Comparison of ENCODE assay signal across 21 cellular contexts in genomic region chr1:44650159-44650831, GRCh38. TPM values are rescaled to one million over a fixed set of nuclear protein-coding genes. Genes with fewer than 3 reads are reported as not detected.
DNase-seq lines count a peak whose midpoint lies in the region; ATAC-seq, FAIRE-seq and TF ChIP-seq lines count a peak whose summit lies in the region.
"Had no signal": no experiment of that assay in that cellular context is flagged by ENCODE, and none has a peak within 500 bp of the region (broad histone marks: within the 10 kb centered on the region; RNA-seq: fewer than 3 reads in every experiment).

No MANE protein-coding gene starts in this region.

- no peak for TF ChIP-seq CTCF in GM10248 (IDR thresholded peaks at IDR 0.05; ENCODE audit: control extremely low read depth, extremely low read depth, low read depth, missing control alignments)
- TF ChIP-seq CTCF in lower leg skin (IDR thresholded peaks at IDR 0.05): no peak

- intact Hi-C loops in lower leg skin (cut with DNase I; ENCODE audit: low total_unique reads): no loop called here

- peak; percentile 12 for DNase-seq in NCI-H510A treated with DMSO at 0.1 percent for 48 hours (lab: John Stamatoyannopoulos, UW)
- DNase-seq in NCI-H510A (lab: John Stamatoyannopoulos, UW): no peak
- peak in 30 of 58 donors; percentile 16 to 54 (median 36) for DNase-seq in anterior cingulate cortex (lab: John Stamatoyannopoulos, UW)
- DNase-seq in left kidney (ENCODE audit: low read depth, low spot score): peak; percentile 78
- DNase-seq in small intestine: peak; percentile 94
- no peak for DNase-seq in GM10248 (ENCODE audit: extremely low spot score)
- no peak for DNase-seq in lower leg skin (ENCODE audit: low spot score in 2 of 2)
- DNase-seq: activated CD8-positive, alpha-beta memory T cell treated with anti-CD3 and anti-CD28 coated beads, Interleukin-2, amount 50 U/mL, for 48 hours; CD8-positive, alpha-beta T cell; EL; left cardiac atrium; NCI-H446; stimulated activated naive CD4-positive, alpha-beta T cell; T-helper 17 cell; uterus had no signal

- CTCF ChIA-PET in GM10248 (lab: Yijun Ruan, JAX): interaction anchor here (3.4 to 8.6 kb wide), 6 partner anchors 13 to 433 kb away, joined by 23 to 204 read pairs (median 64); partner anchors contain the start of genes ARMH1 and TMEM53

- WGBS in small intestine, 3 donors: 24 to 63% (median 51%) methylated on average over 23 of the region's 23 CpGs
- 81 to 84% methylated on average over 17 to 22 of the region's 23 CpGs for WGBS in lower leg skin, 2 donors

- H3K27me3 ChIP-seq in small intestine (ENCODE audit: control insufficient read depth in 2 of 2, insufficient read depth in 2 of 2, low read length in 2 of 2): no peaks in the 10 kb centered on the region
- H3K27me3 ChIP-seq: cardiac muscle cell, uterus had no signal

- H3K36me3 ChIP-seq in small intestine (ENCODE audit: control insufficient read depth in 2 of 2, insufficient read depth in 2 of 2, low read length in 2 of 2): peaks cover 9 to 11% of the 10 kb centered on the region in 2 donors
- H3K36me3 ChIP-seq: uterus had no signal

- no peaks in the 10 kb centered on the region for H3K9me3 ChIP-seq in small intestine (ENCODE audit: control insufficient read depth, low read depth)
- H3K9me3 ChIP-seq: A549, uterus had no signal

- ATAC-seq in HG03039 (IDR thresholded peaks at IDR 0.05; ENCODE audit: unreplicated experiment): no peak
- ATAC-seq: A549; CD8-positive, alpha-beta T cell; T-helper 17 cell had no signal

- H3K4me1 ChIP-seq in small intestine (ENCODE audit: control insufficient read depth in 2 of 2, insufficient read depth in 1 of 2, low read depth in 1 of 2, low read length in 1 of 2): peaks cover 0 to 23% of the 10 kb centered on the region in 2 donors
- H3K4me1 ChIP-seq: A549 had no signal

- peak overlapping the region; percentile 15 to 66 for H3K27ac ChIP-seq in small intestine (ENCODE audit: low read depth in 1 of 2, low read length in 1 of 2)
- H3K27ac ChIP-seq: A549, cardiac muscle cell, uterus had no signal

- H3K4me3 ChIP-seq in small intestine (ENCODE audit: low read depth in 1 of 2, low read length in 2 of 2) (no peak overlapping the region), lower leg skin (ENCODE audit: low read depth, poor library complexity, severe bottlenecking) (no peak overlapping the region)
- H3K4me3 ChIP-seq: A549, cardiac muscle cell, uterus had no signal

- POLR2A ChIA-PET in GM10248 (lab: Yijun Ruan, JAX): interaction anchor here (0.6 to 1.1 kb wide), 3 partner anchors 15 to 620 kb away, joined by 3 to 5 read pairs (median 3); no protein-coding TSS in a partner anchor

- no peak for FAIRE-seq in small intestine (lab: Jason Lieb, UNC)
- FAIRE-seq: A549, endothelial cell of umbilical vein had no signal

- no peak for TF ChIP-seq POLR2A in lower leg skin (IDR thresholded peaks at IDR 0.05)

RNA-seq across cellular contexts. Expression of gene TMEM53, which starts 24.0 kb away (rescaled TPM):
- polyA plus RNA-seq in small intestine: 10 to 100 TPM; 20.1 to 27.2 (median 25.4) TPM
- 10 to 100 TPM in 2 of 4 donors, 1 to 10 TPM in 2; 5.2 to 23.4 (median 9.9) TPM for total RNA-seq in lower leg skin

RNA-seq across cellular contexts. Expression of gene ARMH1, which starts 24.2 kb away (rescaled TPM):
- 1 to 10 TPM; 2.7 to 6.5 (median 4.2) TPM for polyA plus RNA-seq in small intestine
- 1 to 10 TPM in 1 of 4 donors, not detected in 3; 2.7 TPM for total RNA-seq in lower leg skin
- total RNA-seq: endothelial cell of umbilical vein, glomerular endothelial cell, RPMI7951 had no signal

Comparison
In these comparisons a context has a peak if more than half of its experiments do, and no peak if none do; other contexts are left out.
1. DNase-seq: peak in NCI-H510A treated with DMSO at 0.1 percent for 48 hours (single experiment), anterior cingulate cortex (30 of 58), left kidney (single experiment) and small intestine (single experiment); none in NCI-H510A (single experiment), GM10248 (single experiment) and lower leg skin (0 of 2).